In the genomic region with DNA sequence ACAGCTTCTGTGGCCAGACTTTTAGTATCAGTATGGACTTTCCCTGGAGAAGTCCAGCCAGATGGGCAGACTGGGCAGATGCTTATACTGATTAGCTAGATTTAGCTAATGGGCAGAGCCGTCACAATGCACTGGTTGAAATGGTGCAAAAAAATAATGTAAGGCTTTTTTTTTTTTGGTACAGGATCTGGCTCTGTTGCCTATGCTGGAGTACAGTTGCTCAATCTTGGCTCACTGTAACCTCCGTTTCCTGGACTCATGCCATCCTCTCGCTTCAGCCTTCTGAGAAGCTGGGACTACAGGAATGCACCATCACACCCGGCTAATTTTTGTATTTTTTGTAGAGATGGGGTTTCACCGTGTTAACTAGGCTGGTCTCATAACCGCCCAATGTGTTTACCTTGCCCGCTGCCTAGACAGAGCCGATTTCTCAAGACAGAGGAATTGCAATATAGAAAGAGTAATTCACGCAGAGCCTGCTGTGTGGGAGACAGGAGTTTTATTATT, we compare ENCODE assay signal across 8 cellular contexts. TPM values are rescaled to one million over a fixed set of nuclear protein-coding genes. Genes with fewer than 3 reads are reported as not detected.
DNase-seq lines count a peak whose midpoint lies in the region; ATAC-seq and TF ChIP-seq lines count a peak whose summit lies in the region.

No MANE protein-coding gene starts in this region.

- no peak overlapping the region for H3K23ac ChIP-seq in IMR-90 (ENCODE audit: low read depth, low read length)

- H3K27ac Mint-ChIP-seq in immature natural killer cell, result peak overlapping the region; percentile 7 to 97 (median 88)

- dilution Hi-C loops in IMR-90 (cut with HindIII; ENCODE audit: low sequenced_read_pairs, unreplicated experiment), result no loop called here

- no peak overlapping the region for H3K9ac ChIP-seq in IMR-90 (ENCODE audit: low read depth, low read length)

- no peak overlapping the region for H2BK20ac ChIP-seq in IMR-90 (ENCODE audit: low read depth, low read length)

- H3K14ac ChIP-seq in IMR-90 (replicated peaks; ENCODE audit: low read depth, low read length), result no peak overlapping the region

- no peak overlapping the region for H2BK120ac ChIP-seq in IMR-90 (ENCODE audit: low read depth, low read length)

- H3K79me1 ChIP-seq in IMR-90 (ENCODE audit: low read depth in 1 of 2, low read length in 2 of 2), result no peaks in the 10 kb centered on the region

- H3K4me2 ChIP-seq in IMR-90 (ENCODE audit: low read depth, low read length), result no peak overlapping the region; the same call in 1 of the 2 replicates

- no peaks in the 10 kb centered on the region for H3K36me3 Mint-ChIP-seq in immature natural killer cell

- H3K9me1 ChIP-seq in IMR-90 (ENCODE audit: insufficient read depth, low read length), result no peaks in the 10 kb centered on the region

- H3K27me3 Mint-ChIP-seq in immature natural killer cell (ENCODE audit: low read depth in 3 of 3), result peaks cover 0 to 4% (median 0%) of the 10 kb centered on the region in 3 donors

- H3K4ac ChIP-seq in IMR-90 (ENCODE audit: low read depth, low read length), result no peak overlapping the region

- intact Hi-C loops in IMR-90 (cut with micrococcal nuclease), result no loop called here

- H4K91ac ChIP-seq in IMR-90 (ENCODE audit: insufficient read depth, low read depth, low read length), result no peak overlapping the region

- H3K36me3 ChIP-seq in IMR-90 (ENCODE audit: control insufficient read depth, insufficient read depth, low read length), result no peaks in the 10 kb centered on the region

- TF ChIP-seq CTCF in IMR-90 (conservative IDR thresholded peaks at IDR 0.05; ENCODE audit: low read depth, low read length), result no peak

- H3K4me3 ChIP-seq in IMR-90 (ENCODE audit: insufficient read depth, low read depth, low read length), result no peak overlapping the region

- 29% methylated on average over 3 of the region's 9 CpGs; no CpG with 5 or more reads in 1 of the 2 experiments for WGBS in IMR-90 (ENCODE audit: extremely low coverage in 2 of 2, insufficient read length in 1 of 2), 2 experiments

- peaks cover 2% of the 10 kb centered on the region; the same call in 1 of the 2 replicates for H3K27me3 ChIP-seq in IMR-90 (ENCODE audit: control insufficient read depth, insufficient read depth, low read length)

- POLR2A ChIA-PET in IMR-90 (lab: Charles Lee; ENCODE audit: unreplicated experiment), result interaction anchor here (0.6 kb wide), 1 partner anchor 16 kb away, joined by 3 read pairs; no protein-coding TSS in a partner anchor

- no peak overlapping the region for H3K18ac ChIP-seq in IMR-90 (ENCODE audit: low read depth, low read length)

- TF ChIP-seq POLR2A in IMR-90 (IDR thresholded peaks at IDR 0.05; ENCODE audit: low read depth, low read length), result no peak

- CTCF ChIA-PET in IMR-90 (lab: Yijun Ruan, JAX), result interaction anchor here (0.9 to 1.2 kb wide), 2 partner anchors 9 to 76 kb away, joined by 3 read pairs; no protein-coding TSS in a partner anchor

- in situ Hi-C loops in IMR-90 (cut with MboI; ENCODE audit: low sequenced_read_pairs), result no loop called here

- ATAC-seq in IMR-90 (ENCODE audit: low read depth) (peak; percentile 78), HG03521 (IDR thresholded peaks at IDR 0.05; ENCODE audit: unreplicated experiment) (no peak), GM19023 (IDR thresholded peaks at IDR 0.05; ENCODE audit: unreplicated experiment) (no peak), HG03439 (IDR thresholded peaks at IDR 0.05; ENCODE audit: unreplicated experiment) (no peak), HG03342 (IDR thresholded peaks at IDR 0.05; ENCODE audit: unreplicated experiment) (no peak)

- H4K20me1 ChIP-seq in IMR-90 (ENCODE audit: insufficient read depth, low read length), result no peaks in the 10 kb centered on the region

- no peak overlapping the region for H3K4me3 Mint-ChIP-seq in immature natural killer cell

- TF ChIP-seq RAD21 in IMR-90 (IDR thresholded peaks at IDR 0.05; ENCODE audit: low read length), result no peak

- H3K4me1 Mint-ChIP-seq in immature natural killer cell, result peaks cover 18 to 28% of the 10 kb centered on the region in 2 donors

- H3K9me3 ChIP-seq in IMR-90 (ENCODE audit: control insufficient read depth, insufficient read depth, low read length), result no peaks in the 10 kb centered on the region

- no peak overlapping the region for H2AFZ ChIP-seq in IMR-90 (replicated peaks; ENCODE audit: low read length, poor library complexity)

- H3K27ac ChIP-seq in IMR-90 (ENCODE audit: insufficient read depth, low read length), result no peak overlapping the region

- H2BK5ac ChIP-seq in IMR-90 (ENCODE audit: low read depth, low read length, poor library complexity, severe bottlenecking), result no peak overlapping the region

- DNase-seq in IMR-90 (peak; percentile 84), amniotic epithelial cell (ENCODE audit: low read depth) (peak; percentile 89), immature natural killer cell (no peak), superior temporal gyrus (ENCODE audit: extremely low spot score) (peak; percentile 40)

- H2BK15ac ChIP-seq in IMR-90 (ENCODE audit: low read depth, low read length), result no peak overlapping the region

- no peak overlapping the region for H4K5ac ChIP-seq in IMR-90 (ENCODE audit: low read depth, low read length)

- H4K8ac ChIP-seq in IMR-90 (ENCODE audit: low read depth in 2 of 2, low read length in 2 of 2), result no peak overlapping the region

- H3K56ac ChIP-seq in IMR-90 (ENCODE audit: extremely low read depth, insufficient read depth, low read length), result no peak overlapping the region

- no peaks in the 10 kb centered on the region for H3K9me3 Mint-ChIP-seq in immature natural killer cell

- no peak overlapping the region for H2AK5ac ChIP-seq in IMR-90 (ENCODE audit: low read depth, low read length)

- no peak overlapping the region for H2AK9ac ChIP-seq in IMR-90 (replicated peaks; ENCODE audit: low read depth, low read length, poor library complexity)

- no peaks in the 10 kb centered on the region for H3K4me1 ChIP-seq in IMR-90 (ENCODE audit: control insufficient read depth, insufficient read depth, low read length)

- BruUV-seq in IMR-90 (replicated peaks; lab: Mats Ljungman, UMichigan), result no TSS peak

TF ChIP-seq in IMR-90, 13 proteins besides CTCF, POLR2A, EP300 and RAD21:
- TF ChIP-seq CEBPB (IDR thresholded peaks at IDR 0.05; ENCODE audit: low read depth, low read length) (peak; percentile 94), RCOR1 (IDR thresholded peaks at IDR 0.05; ENCODE audit: insufficient replicate concordance, low read length) (no peak)

RNA-seq across cellular contexts. Expression of a gene that starts 16.4 kb away (rescaled TPM):
- 33.9 and 35.3 TPM in 2 replicates for total RNA-seq in IMR-90 (2012; rRNA removed)
- polyA plus RNA-seq in IMR-90 (2012; rRNA removed) (40.6 and 41.9 TPM in 2 replicates), immature natural killer cell (1 to 10 TPM in 2 of 3 donors, not detected in 1; 2.2 to 3.7 TPM)
- polyA plus RNA-seq in IMR-90 (2012; cell fraction: cytosol; rRNA removed), result 20.3 and 20.6 TPM in 2 replicates
- 33.6 and 50.3 TPM in 2 replicates for polyA plus RNA-seq in IMR-90 (2012; cell fraction: nucleus; rRNA removed; ENCODE audit: low replicate concordance)

RNA-seq across cellular contexts. Expression of a gene that starts 35.6 kb away (rescaled TPM):
- total RNA-seq in IMR-90 (2012; rRNA removed), result 9.0 and 12.2 TPM in 2 replicates
- polyA plus RNA-seq in IMR-90 (2012; rRNA removed) (47.2 and 50.8 TPM in 2 replicates), immature natural killer cell (10 to 100 TPM; 22.7 to 36.5 (median 29.8) TPM)
- 36.6 and 48.3 TPM in 2 replicates for polyA plus RNA-seq in IMR-90 (2012; cell fraction: cytosol; rRNA removed)
- polyA plus RNA-seq in IMR-90 (2012; cell fraction: nucleus; rRNA removed; ENCODE audit: low replicate concordance), result 270 and 345 TPM in 2 replicates

RNA-seq across cellular contexts. Expression of a gene that starts 42.7 kb away (rescaled TPM):
- 122 and 136 TPM in 2 replicates for total RNA-seq in IMR-90 (2012; rRNA removed)
- polyA plus RNA-seq in IMR-90 (2012; rRNA removed) (427 and 483 TPM in 2 replicates), immature natural killer cell (100 to 1,000 TPM; 367 to 404 (median 404) TPM)
- 545 and 1,404 TPM in 2 replicates for polyA plus RNA-seq in IMR-90 (2012; cell fraction: cytosol; rRNA removed)
- 266 and 336 TPM in 2 replicates for polyA plus RNA-seq in IMR-90 (2012; cell fraction: nucleus; rRNA removed; ENCODE audit: low replicate concordance)

RNA-seq across cellular contexts. Expression of a gene that starts 44.7 kb away (rescaled TPM):
- 1.4 TPM in 2 replicates for total RNA-seq in IMR-90 (2012; rRNA removed)
- 15.3 and 17.0 TPM in 2 replicates for polyA plus RNA-seq in IMR-90 (2012; rRNA removed)
- polyA plus RNA-seq in IMR-90 (2012; cell fraction: cytosol; rRNA removed), result 5.6 and 6.5 TPM in 2 replicates
- polyA plus RNA-seq in IMR-90 (2012; cell fraction: nucleus; rRNA removed; ENCODE audit: low replicate concordance), result 70.0 and 83.5 TPM in 2 replicates
- polyA plus RNA-seq in immature natural killer cell, result under 1 TPM; 0.02 to 0.32 (median 0.20) TPM

RNA-seq across cellular contexts. Expression of a gene that starts 52.4 kb away (rescaled TPM):
- total RNA-seq in IMR-90 (2012; rRNA removed), result 77.8 and 92.2 TPM in 2 replicates
- polyA plus RNA-seq in IMR-90 (2012; rRNA removed) (75.9 and 87.2 TPM in 2 replicates), immature natural killer cell (100 to 1,000 TPM in 1 of 3 donors, 10 to 100 TPM in 2; 71.6 to 159 (median 75.1) TPM)
- 43.8 and 49.9 TPM in 2 replicates for polyA plus RNA-seq in IMR-90 (2012; cell fraction: cytosol; rRNA removed)
- 62.3 and 79.7 TPM in 2 replicates for polyA plus RNA-seq in IMR-90 (2012; cell fraction: nucleus; rRNA removed; ENCODE audit: low replicate concordance)

Comparison
In these comparisons a context has a peak if more than half of its experiments do, and no peak if none do; other contexts are left out.
1. DNase-seq: peak in IMR-90 (single experiment), amniotic epithelial cell (single experiment) and superior temporal gyrus (single experiment); none in immature natural killer cell (0 of 3).
2. RNA of a gene that starts 16.4 kb away (polyA plus RNA-seq): 20.3 to 50.3 TPM in IMR-90; 2.2 to 3.7 TPM in immature natural killer cell; every median in the first group is over 4 times any median in the second.